ENCODE assay signal across 19 cellular contexts in the genomic region with DNA sequence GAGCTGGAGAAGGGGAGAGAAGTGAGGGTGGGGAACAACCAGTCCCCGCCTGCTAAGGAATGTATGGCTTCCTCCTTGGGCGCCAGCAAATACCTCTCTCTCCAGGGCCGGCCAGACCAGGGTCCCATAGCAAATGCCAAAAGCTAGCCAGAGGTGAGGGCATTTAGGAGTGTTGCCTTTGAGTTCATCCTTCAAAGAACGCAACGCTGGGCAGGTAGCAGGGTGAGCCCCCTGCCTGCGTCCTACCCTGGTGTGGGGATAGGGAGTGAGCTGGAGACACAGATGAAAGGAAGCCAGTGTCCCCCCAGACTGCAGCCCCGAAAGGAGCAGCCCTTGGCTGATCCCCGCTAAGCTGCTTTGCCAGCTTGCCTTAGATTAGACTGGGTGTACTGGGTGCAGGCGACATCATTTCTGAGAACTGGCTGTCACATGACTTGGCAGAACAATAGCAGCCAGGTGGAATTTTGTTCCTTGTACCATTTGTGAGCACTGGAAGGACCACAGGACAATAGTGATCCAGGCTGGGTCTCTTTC. TPM values are rescaled to one million over a fixed set of nuclear protein-coding genes. Genes with fewer than 3 reads are reported as not detected.
DNase-seq lines count a peak whose midpoint lies in the region; ATAC-seq, FAIRE-seq and TF ChIP-seq lines count a peak whose summit lies in the region.
"Had no signal": no experiment of that assay in that cellular context is flagged by ENCODE, and none has a peak within 500 bp of the region (broad histone marks: within the 10 kb centered on the region; RNA-seq: fewer than 3 reads in every experiment).

No MANE protein-coding gene starts in this region.

- H3K27me3 Mint-ChIP-seq in activated T-helper 17 cell treated with anti-CD3 and anti-CD28 coated beads, Interleukin-2, amount 50 U/mL, for 72 hours: peaks cover 7% of the 10 kb centered on the region

- H3K9me3 ChIP-seq in PC-9 (ENCODE audit: insufficient read depth, low read depth): no peaks in the 10 kb centered on the region
- H3K9me3 ChIP-seq: BE2C had no signal

- 0 out of 2 replicates have a peak overlapping the region, but pooled peaks have one; percentile 12 for H3K4me2 ChIP-seq in PC-9

- peak; percentile 83 for FAIRE-seq in D721Med (lab: Jason Lieb, UNC)

- H2AFZ ChIP-seq in PC-9: no peak overlapping the region

- H3F3A ChIP-seq in PC-9 (ENCODE audit: insufficient read depth, low read depth): no peaks in the 10 kb centered on the region; the same call in 1 of the 2 replicates

- no peaks in the 10 kb centered on the region for H3K9me3 Mint-ChIP-seq in activated T-helper 17 cell treated with anti-CD3 and anti-CD28 coated beads, Interleukin-2, amount 50 U/mL, for 72 hours
- H3K9me3 Mint-ChIP-seq: activated T-cell treated with anti-CD3 and anti-CD28 coated beads, Interleukin-2, amount 50 U/mL, for 72 hours; stimulated activated effector memory CD8-positive, alpha-beta T cell treated with anti-CD3 and anti-CD28 coated beads, Interleukin-12 subunit alpha, Interleukin-12 subunit beta, amount 100 ng/mL, for 72 hours had no signal

- H3K79me2 ChIP-seq in PC-9 (ENCODE audit: low read depth): no peaks in the 10 kb centered on the region

- no peaks in the 10 kb centered on the region for H3K27me3 ChIP-seq in PC-9 (ENCODE audit: insufficient read depth, low read depth)
- H3K27me3 ChIP-seq: BE2C had no signal

- POLR2A ChIA-PET in PC-9 (lab: Charles Lee; ENCODE audit: unreplicated experiment): no interaction called here

- H3K36me3 ChIP-seq in PC-9 (ENCODE audit: low read depth): no peaks in the 10 kb centered on the region
- H3K36me3 ChIP-seq: BE2C had no signal

- TF ChIP-seq CTCF in D721Med (IDR thresholded peaks at IDR 0.05; ENCODE audit: insufficient read depth, missing control alignments): no peak
- TF ChIP-seq CTCF in PC-9 (conservative IDR thresholded peaks at IDR 0.05): no peak

- no peak overlapping the region for H3K4me3 Mint-ChIP-seq in activated T-helper 17 cell treated with anti-CD3 and anti-CD28 coated beads, Interleukin-2, amount 50 U/mL, for 72 hours
- H3K4me3 Mint-ChIP-seq: activated T-cell treated with anti-CD3 and anti-CD28 coated beads, Interleukin-2, amount 50 U/mL, for 72 hours; stimulated activated effector memory CD8-positive, alpha-beta T cell treated with anti-CD3 and anti-CD28 coated beads, Interleukin-12 subunit alpha, Interleukin-12 subunit beta, amount 100 ng/mL, for 72 hours had no signal

- intact Hi-C loops in PC-9 (cut with micrococcal nuclease; ENCODE audit: unreplicated experiment) (no loop called here), left ventricle myocardium superior (cut with micrococcal nuclease) (no loop called here)

- peaks cover 3% of the 10 kb centered on the region; the same call in 1 of the 2 replicates for H4K20me1 ChIP-seq in PC-9 (ENCODE audit: insufficient read depth)

- CTCF ChIA-PET in PC-9 (lab: Charles Lee): no interaction called here

- no peaks in the 10 kb centered on the region for H3K9me2 ChIP-seq in PC-9 (ENCODE audit: insufficient read depth)

- no peak overlapping the region for H3K27ac ChIP-seq in PC-9

- no peak overlapping the region for H3K27ac Mint-ChIP-seq in activated T-helper 17 cell treated with anti-CD3 and anti-CD28 coated beads, Interleukin-2, amount 50 U/mL, for 72 hours
- H3K27ac Mint-ChIP-seq: activated T-cell treated with anti-CD3 and anti-CD28 coated beads, Interleukin-2, amount 50 U/mL, for 72 hours; stimulated activated effector memory CD8-positive, alpha-beta T cell treated with anti-CD3 and anti-CD28 coated beads, Interleukin-12 subunit alpha, Interleukin-12 subunit beta, amount 100 ng/mL, for 72 hours had no signal

- H3K4me1 ChIP-seq in PC-9 (replicated peaks; ENCODE audit: insufficient read depth): 0 out of 2 replicates have a peak, but pooled peaks cover 11% of the 10 kb centered on the region
- H3K4me1 ChIP-seq: BE2C had no signal

- no peak for DNase-seq in D721Med (ENCODE audit: insufficient read length, low spot score)
- DNase-seq in PC-9: peak in 1 of 2 experiments; percentile 21
- DNase-seq in left ventricle myocardium superior: no peak
- peak; percentile 56 for DNase-seq in retina
- DNase-seq in NOMO-1 treated with dmso at 0.1 percent for 144 hours (lab: John Stamatoyannopoulos, UW; ENCODE audit: unreplicated experiment): no peak
- DNase-seq: activated T-cell treated with anti-CD3 and anti-CD28 coated beads, Interleukin-2, amount 50 U/mL, for 72 hours; BE2C; DND-41; effector CD4-positive, alpha-beta T cell; KBM-7; NCI-H187; nucleus accumbens; stimulated activated CD4-positive, alpha-beta T cell treated with anti-CD3 and anti-CD28 coated beads, Interleukin-1b, Interleukin-23, amount 100 ng/mL, for 48 hours; SW 1271 had no signal

- peak; percentile 49 for ATAC-seq in left ventricle myocardium superior
- ATAC-seq in GM18868 (IDR thresholded peaks at IDR 0.05; ENCODE audit: unreplicated experiment): no peak
- ATAC-seq in activated T-helper 17 cell treated with anti-CD3 and anti-CD28 coated beads, Interleukin-2, amount 50 U/mL, for 72 hours (replicated peaks): no peak
- no peak for ATAC-seq in GM21619 (IDR thresholded peaks at IDR 0.05; ENCODE audit: unreplicated experiment)
- ATAC-seq: activated CD4-positive, CD25-positive, alpha-beta regulatory T cell treated with anti-CD3 and anti-CD28 coated beads, Interleukin-2, amount 50 U/mL, for 24 hours; activated T-cell treated with anti-CD3 and anti-CD28 coated beads, Interleukin-2, amount 50 U/mL, for 72 hours; stimulated activated effector memory CD8-positive, alpha-beta T cell treated with anti-CD3 and anti-CD28 coated beads, Interleukin-12 subunit alpha, Interleukin-12 subunit beta, amount 100 ng/mL, for 72 hours had no signal

- H3K4me3 ChIP-seq in PC-9: no peak overlapping the region

- BruUV-seq in PC-9 (replicated peaks; lab: Mats Ljungman, UMichigan): no TSS peak

- no peaks in the 10 kb centered on the region for H3K4me1 Mint-ChIP-seq in activated T-helper 17 cell treated with anti-CD3 and anti-CD28 coated beads, Interleukin-2, amount 50 U/mL, for 72 hours
- H3K4me1 Mint-ChIP-seq: stimulated activated effector memory CD8-positive, alpha-beta T cell treated with anti-CD3 and anti-CD28 coated beads, Interleukin-12 subunit alpha, Interleukin-12 subunit beta, amount 100 ng/mL, for 72 hours had no signal

- no peaks in the 10 kb centered on the region for H3K36me3 Mint-ChIP-seq in activated T-helper 17 cell treated with anti-CD3 and anti-CD28 coated beads, Interleukin-2, amount 50 U/mL, for 72 hours (ENCODE audit: low read depth)
- H3K36me3 Mint-ChIP-seq: stimulated activated effector memory CD8-positive, alpha-beta T cell treated with anti-CD3 and anti-CD28 coated beads, Interleukin-12 subunit alpha, Interleukin-12 subunit beta, amount 100 ng/mL, for 72 hours had no signal

RNA-seq across cellular contexts. Expression of gene KLHL29, which starts 40.4 kb away (rescaled TPM):
- total RNA-seq in PC-9 (2021): 3.1 and 3.4 TPM in 2 replicates
- 0.69 TPM for total RNA-seq in left ventricle myocardium superior
- total RNA-seq in activated T-helper 17 cell treated with anti-CD3 and anti-CD28 coated beads, Interleukin-2, amount 50 U/mL, for 72 hours: under 1 TPM; 0.26 to 0.56 TPM
